11 cellular contexts compared by ENCODE assay signal in the genomic region with DNA sequence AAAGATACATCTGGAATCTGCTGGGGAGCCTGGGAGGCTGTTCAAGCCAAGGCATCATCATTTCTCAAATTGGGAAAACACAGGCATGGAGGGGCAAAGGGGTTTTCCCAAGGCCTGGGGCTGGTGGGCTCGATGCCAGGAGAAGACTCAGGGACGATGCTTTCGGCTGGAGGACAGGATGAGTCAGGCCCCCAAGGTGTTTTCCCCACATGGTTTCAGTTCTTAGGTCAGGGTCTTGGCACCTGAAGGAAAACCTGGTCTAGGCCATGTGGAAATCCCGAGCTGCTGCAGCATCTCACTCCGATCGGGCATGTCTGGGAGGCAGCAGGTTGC.
DNase-seq lines count a peak whose midpoint lies in the region; ATAC-seq and TF ChIP-seq lines count a peak whose summit lies in the region.
"Had no signal": no experiment of that assay in that cellular context is flagged by ENCODE, and none has a peak within 500 bp of the region (broad histone marks: within the 10 kb centered on the region; RNA-seq: fewer than 3 reads in every experiment).

No MANE protein-coding gene starts in this region.

- in situ Hi-C loops in astrocyte of the spinal cord (cut with HindIII; ENCODE audit: low sequenced_read_pairs), result no loop called here

- WGBS in sigmoid colon, 2 donors, result 78 to 85% methylated on average over 6 of the region's 6 CpGs

- H3K4me3 ChIP-seq in astrocyte of the spinal cord (ENCODE audit: low read depth, low read length) (no peak overlapping the region), sigmoid colon (no peak overlapping the region)

- H3K9me3 ChIP-seq in sigmoid colon, result no peaks in the 10 kb centered on the region

- peaks cover 0 to 12% of the 10 kb centered on the region in 2 donors for H3K4me1 Mint-ChIP-seq in natural killer cell treated with Interleukin-12 subunit alpha and Interleukin-12 subunit beta and Interleukin-15 and Interleukin-18, amount 100 ng/mL, for 72 hours (ENCODE audit: low read depth in 2 of 2)
- H3K4me1 Mint-ChIP-seq in natural killer cell, result no peaks in the 10 kb centered on the region
- peaks cover 23% of the 10 kb centered on the region for H3K4me1 Mint-ChIP-seq in stimulated activated naive CD8-positive, alpha-beta T cell treated with anti-CD3 and anti-CD28 coated beads, Interleukin-15, amount 100 ng/mL, for 72 hours

- peak overlapping the region in 1 of 2 donors; percentile 32 for H3K27ac Mint-ChIP-seq in natural killer cell treated with Interleukin-12 subunit alpha and Interleukin-12 subunit beta and Interleukin-15 and Interleukin-18, amount 100 ng/mL, for 72 hours
- H3K27ac Mint-ChIP-seq in natural killer cell, result no peak overlapping the region
- peak overlapping the region; percentile 7 to 73 for H3K27ac Mint-ChIP-seq in stimulated activated naive CD8-positive, alpha-beta T cell treated with anti-CD3 and anti-CD28 coated beads, Interleukin-15, amount 100 ng/mL, for 72 hours

- H3K36me3 Mint-ChIP-seq in natural killer cell treated with Interleukin-12 subunit alpha and Interleukin-12 subunit beta and Interleukin-15 and Interleukin-18, amount 100 ng/mL, for 72 hours, result no peaks in the 10 kb centered on the region
- H3K36me3 Mint-ChIP-seq in natural killer cell, result no peaks in the 10 kb centered on the region

- no peaks in the 10 kb centered on the region for H3K36me3 ChIP-seq in sigmoid colon

- H3K27ac ChIP-seq in sigmoid colon, result no peak overlapping the region

- no peaks in the 10 kb centered on the region for H3K9me3 Mint-ChIP-seq in natural killer cell treated with Interleukin-12 subunit alpha and Interleukin-12 subunit beta and Interleukin-15 and Interleukin-18, amount 100 ng/mL, for 72 hours
- no peaks in the 10 kb centered on the region for H3K9me3 Mint-ChIP-seq in natural killer cell
- no peaks in the 10 kb centered on the region for H3K9me3 Mint-ChIP-seq in stimulated activated naive CD8-positive, alpha-beta T cell treated with anti-CD3 and anti-CD28 coated beads, Interleukin-15, amount 100 ng/mL, for 72 hours

- H3K4me1 ChIP-seq in sigmoid colon, result peaks cover 0 to 70% (median 53%) of the 10 kb centered on the region in 4 donors

- DNase-seq in natural killer cell treated with Interleukin-12 subunit alpha and Interleukin-12 subunit beta and Interleukin-15 and Interleukin-18, amount 100 ng/mL, for 72 hours (ENCODE audit: low spot score), result no peak
- DNase-seq in natural killer cell (no peak), astrocyte of the spinal cord (ENCODE audit: low read depth, low spot score) (peak; percentile 19), SIG-M5 (lab: John Stamatoyannopoulos, UW) (no peak), activated gamma-delta T cell treated with Interleukin-2 at 50 U/mL for 16 hours (no peak), sigmoid colon (no peak)
- peak; percentile 22 to 53 for DNase-seq in stimulated activated naive CD8-positive, alpha-beta T cell treated with anti-CD3 and anti-CD28 coated beads, Interleukin-15, amount 100 ng/mL, for 72 hours
- DNase-seq: COR-L47, foreskin melanocyte, NCI-H1930 had no signal

- TF ChIP-seq CTCF in natural killer cell (IDR thresholded peaks at IDR 0.05) (no peak), astrocyte of the spinal cord (IDR thresholded peaks at IDR 0.05; ENCODE audit: low read depth, low read length) (no peak), sigmoid colon (IDR thresholded peaks at IDR 0.05) (no peak)

- TF ChIP-seq EP300 in sigmoid colon (IDR thresholded peaks at IDR 0.05), result no peak

- ATAC-seq in natural killer cell treated with Interleukin-12 subunit alpha and Interleukin-12 subunit beta and Interleukin-15 and Interleukin-18, amount 100 ng/mL, for 72 hours, result peak in 1 of 2 donors; percentile 35
- ATAC-seq in natural killer cell (no peak), HG03039 (IDR thresholded peaks at IDR 0.05; ENCODE audit: unreplicated experiment) (peak; percentile 63)
- ATAC-seq in stimulated activated naive CD8-positive, alpha-beta T cell treated with anti-CD3 and anti-CD28 coated beads, Interleukin-15, amount 100 ng/mL, for 72 hours, result peak; percentile 85

- TF ChIP-seq POLR2A in sigmoid colon (IDR thresholded peaks at IDR 0.05), result no peak

- H3K4me3 Mint-ChIP-seq in natural killer cell treated with Interleukin-12 subunit alpha and Interleukin-12 subunit beta and Interleukin-15 and Interleukin-18, amount 100 ng/mL, for 72 hours, result peak overlapping the region; percentile 37
- H3K4me3 Mint-ChIP-seq in natural killer cell, result no peak overlapping the region
- peak overlapping the region; percentile 1 to 53 for H3K4me3 Mint-ChIP-seq in stimulated activated naive CD8-positive, alpha-beta T cell treated with anti-CD3 and anti-CD28 coated beads, Interleukin-15, amount 100 ng/mL, for 72 hours

- no peaks in the 10 kb centered on the region for H3K27me3 Mint-ChIP-seq in natural killer cell treated with Interleukin-12 subunit alpha and Interleukin-12 subunit beta and Interleukin-15 and Interleukin-18, amount 100 ng/mL, for 72 hours
- H3K27me3 Mint-ChIP-seq in natural killer cell (ENCODE audit: low read depth in 2 of 2), result no peaks in the 10 kb centered on the region
- H3K27me3 Mint-ChIP-seq in stimulated activated naive CD8-positive, alpha-beta T cell treated with anti-CD3 and anti-CD28 coated beads, Interleukin-15, amount 100 ng/mL, for 72 hours, result no peaks in the 10 kb centered on the region

- intact Hi-C loops in natural killer cell (cut with micrococcal nuclease), result no loop called here
- intact Hi-C loops in sigmoid colon (cut with DNase I), result no loop called here

- H3K27me3 ChIP-seq in sigmoid colon, result no peaks in the 10 kb centered on the region

Comparison
In these comparisons a context has a peak if more than half of its experiments do, and no peak if none do; other contexts are left out.
1. ATAC-seq: peak in HG03039 (single experiment) and stimulated activated naive CD8-positive, alpha-beta T cell treated with anti-CD3 and anti-CD28 coated beads, Interleukin-15, amount 100 ng/mL, for 72 hours (single experiment); none in natural killer cell (0 of 3).
2. DNase-seq: peak in astrocyte of the spinal cord (single experiment) and stimulated activated naive CD8-positive, alpha-beta T cell treated with anti-CD3 and anti-CD28 coated beads, Interleukin-15, amount 100 ng/mL, for 72 hours (2 of 2); none in natural killer cell treated with Interleukin-12 subunit alpha and Interleukin-12 subunit beta and Interleukin-15 and Interleukin-18, amount 100 ng/mL, for 72 hours (single experiment), natural killer cell (single experiment), SIG-M5 (single experiment), activated gamma-delta T cell treated with Interleukin-2 at 50 U/mL for 16 hours (single experiment) and sigmoid colon (single experiment).
3. H3K27ac Mint-ChIP-seq: peak in stimulated activated naive CD8-positive, alpha-beta T cell treated with anti-CD3 and anti-CD28 coated beads, Interleukin-15, amount 100 ng/mL, for 72 hours (2 of 2); none in natural killer cell (0 of 2).